21 cellular contexts compared by ENCODE assay signal in the genomic region with DNA sequence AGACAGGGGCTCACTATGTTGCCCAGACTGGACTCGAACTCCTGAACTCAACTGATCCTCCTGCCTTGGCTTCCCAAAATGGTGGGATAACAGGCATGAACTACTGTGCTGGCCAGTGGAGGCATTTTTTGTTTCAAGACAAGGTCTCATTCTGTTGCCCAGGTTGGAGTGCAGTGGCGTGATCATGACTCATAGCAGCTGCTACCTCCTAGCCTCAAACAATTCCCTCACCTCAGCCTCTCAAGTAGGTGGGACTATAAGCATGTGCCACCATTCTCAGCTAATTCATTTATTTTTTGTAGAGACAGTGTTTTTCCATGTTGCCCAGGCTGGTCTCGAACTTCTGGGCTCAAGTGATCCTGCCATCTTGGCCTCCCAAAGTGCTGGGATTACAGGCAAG. TPM values are rescaled to one million over a fixed set of nuclear protein-coding genes. Genes with fewer than 3 reads are reported as not detected.
A peak's percentile ranks its signal among the peaks of the same experiment; 100 is the strongest.
DNase-seq lines count a peak whose midpoint lies in the region; ATAC-seq and TF ChIP-seq lines count a peak whose summit lies in the region.
"Had no signal": no experiment of that assay in that cellular context is flagged by ENCODE, and none has a peak within 500 bp of the region (broad histone marks: within the 10 kb centered on the region; RNA-seq: fewer than 3 reads in every experiment).

No MANE protein-coding gene starts in this region.

- H3K36me3 Mint-ChIP-seq in activated naive CD8-positive, alpha-beta T cell treated with anti-CD3 and anti-CD28 coated beads, Interleukin-2, amount 50 U/mL, for 24 hours (ENCODE audit: low read depth), result no peaks in the 10 kb centered on the region
- no peaks in the 10 kb centered on the region for H3K36me3 Mint-ChIP-seq in activated naive CD8-positive, alpha-beta T cell treated with anti-CD3 and anti-CD28 coated beads for 36 hours

- H3K27me3 Mint-ChIP-seq in activated naive CD8-positive, alpha-beta T cell treated with anti-CD3 and anti-CD28 coated beads, Interleukin-2, amount 50 U/mL, for 24 hours, result no peaks in the 10 kb centered on the region
- no peaks in the 10 kb centered on the region for H3K27me3 Mint-ChIP-seq in activated naive CD8-positive, alpha-beta T cell treated with anti-CD3 and anti-CD28 coated beads for 36 hours
- H3K27me3 Mint-ChIP-seq: T-cell had no signal

- H3K27me3 ChIP-seq in PC-3 (ENCODE audit: low read length) (no peaks in the 10 kb centered on the region), foreskin keratinocyte (no peaks in the 10 kb centered on the region), HAP-1 (ENCODE audit: low read depth) (no peaks in the 10 kb centered on the region), H7 (ENCODE audit: control insufficient read depth, insufficient read depth, low read length) (no peaks in the 10 kb centered on the region)

- no peaks in the 10 kb centered on the region for H3K9me3 Mint-ChIP-seq in activated naive CD8-positive, alpha-beta T cell treated with anti-CD3 and anti-CD28 coated beads, Interleukin-2, amount 50 U/mL, for 24 hours
- no peaks in the 10 kb centered on the region for H3K9me3 Mint-ChIP-seq in activated naive CD8-positive, alpha-beta T cell treated with anti-CD3 and anti-CD28 coated beads for 36 hours
- H3K9me3 Mint-ChIP-seq: T-cell had no signal

- H3K36me3 ChIP-seq in PC-3 (ENCODE audit: low read depth, low read length) (no peaks in the 10 kb centered on the region), HAP-1 (replicated peaks) (no peaks in the 10 kb centered on the region), H7 (replicated peaks; ENCODE audit: control insufficient read depth, insufficient read depth, low read length) (no peaks in the 10 kb centered on the region)

- H3K9me2 ChIP-seq in PC-3 (replicated peaks; ENCODE audit: low read length), result no peaks in the 10 kb centered on the region
- H3K9me2 ChIP-seq: SK-N-SH had no signal

- CTCF ChIA-PET in PC-3 (lab: Charles Lee), result no interaction called here

- ATAC-seq in activated naive CD8-positive, alpha-beta T cell treated with anti-CD3 and anti-CD28 coated beads, Interleukin-2, amount 50 U/mL, for 24 hours, result peak; percentile 36
- no peak for ATAC-seq in PC-3
- ATAC-seq in foreskin keratinocyte, result peak; percentile 62
- ATAC-seq: Panc1, Right ventricle myocardium inferior, T-cell had no signal

- H3K4me3 ChIP-seq in PC-3 (ENCODE audit: low read length), result no peak overlapping the region
- H3K4me3 ChIP-seq in HAP-1, result no peak overlapping the region
- no peak overlapping the region for H3K4me3 ChIP-seq in H7 (ENCODE audit: insufficient read depth, low read depth, low read length)

- no peak overlapping the region for H3K27ac Mint-ChIP-seq in activated naive CD8-positive, alpha-beta T cell treated with anti-CD3 and anti-CD28 coated beads, Interleukin-2, amount 50 U/mL, for 24 hours
- no peak overlapping the region for H3K27ac Mint-ChIP-seq in activated naive CD8-positive, alpha-beta T cell treated with anti-CD3 and anti-CD28 coated beads for 36 hours
- H3K27ac Mint-ChIP-seq: CD4-positive, alpha-beta memory T cell; T-cell had no signal

- H3F3A ChIP-seq in PC-3 (ENCODE audit: low read length, unreplicated experiment), result peaks cover 8% of the 10 kb centered on the region

- no peaks in the 10 kb centered on the region for H3K9me3 ChIP-seq in PC-3 (ENCODE audit: low read length)
- H3K9me3 ChIP-seq in HAP-1, result no peaks in the 10 kb centered on the region
- H3K9me3 ChIP-seq: SK-N-SH had no signal

- H3K4me1 Mint-ChIP-seq in activated naive CD8-positive, alpha-beta T cell treated with anti-CD3 and anti-CD28 coated beads, Interleukin-2, amount 50 U/mL, for 24 hours, result no peaks in the 10 kb centered on the region
- no peaks in the 10 kb centered on the region for H3K4me1 Mint-ChIP-seq in activated naive CD8-positive, alpha-beta T cell treated with anti-CD3 and anti-CD28 coated beads for 36 hours
- H3K4me1 Mint-ChIP-seq: CD4-positive, alpha-beta memory T cell had no signal

- intact Hi-C loops in PC-3 (cut with micrococcal nuclease), result no loop called here

- peaks cover 46% of the 10 kb centered on the region for H3K4me1 ChIP-seq in PC-3 (ENCODE audit: insufficient read depth, low read length)
- H3K4me1 ChIP-seq in foreskin keratinocyte, result no peaks in the 10 kb centered on the region
- peaks cover 6% of the 10 kb centered on the region for H3K4me1 ChIP-seq in HAP-1

- no peak overlapping the region for H2AFZ ChIP-seq in PC-3 (ENCODE audit: low read length)

- no peaks in the 10 kb centered on the region for H3K79me2 ChIP-seq in PC-3 (ENCODE audit: low read length)

- no peak overlapping the region for H3K27ac ChIP-seq in PC-3 (ENCODE audit: low read length)
- no peak overlapping the region for H3K27ac ChIP-seq in foreskin keratinocyte

- POLR2A ChIA-PET in PC-3 (lab: Charles Lee; ENCODE audit: unreplicated experiment), result no interaction called here

- H3K9ac ChIP-seq in PC-3 (ENCODE audit: low read length), result no peak overlapping the region
- H3K9ac ChIP-seq: SK-N-SH had no signal

- no peak for TF ChIP-seq CTCF in PC-3 (conservative IDR thresholded peaks at IDR 0.05; ENCODE audit: low read depth, low read length)
- TF ChIP-seq CTCF in foreskin keratinocyte (conservative IDR thresholded peaks at IDR 0.05), result no peak

- in situ Hi-C loops in HAP-1 (cut with MboI; ENCODE audit: low sequenced_read_pairs), result no loop called here

- H3K4me2 ChIP-seq in PC-3 (ENCODE audit: low read length), result no peak overlapping the region
- H3K4me2 ChIP-seq: SK-N-SH had no signal

- no peak for DNase-seq in activated naive CD8-positive, alpha-beta T cell treated with anti-CD3 and anti-CD28 coated beads, Interleukin-2, amount 50 U/mL, for 24 hours
- DNase-seq in activated naive CD8-positive, alpha-beta T cell treated with anti-CD3 and anti-CD28 coated beads for 36 hours, result no peak
- DNase-seq in PC-3 (peak; percentile 9), foreskin keratinocyte (peak in 1 of 2 donors; percentile 34), HPDE6-E6E7 (ENCODE audit: extremely low spot score) (no peak), HAP-1 (ENCODE audit: low spot score in 2 of 2) (no peak), EL (no peak), H7 (no peak)
- DNase-seq: 8988T; CD4-positive, alpha-beta memory T cell; GOT3; Karpas-422; NCI-H1436 treated with DMSO at 0.1 percent for 48 hours; NCI-H2081 treated with DMSO at 0.1 percent for 48 hours; NCI-H510A; NCI-H774; SK-N-SH; T-cell had no signal

- no TSS peak for BruUV-seq in PC-3 (replicated peaks; lab: Mats Ljungman, UMichigan)

- no peak overlapping the region for H3K4me3 Mint-ChIP-seq in activated naive CD8-positive, alpha-beta T cell treated with anti-CD3 and anti-CD28 coated beads, Interleukin-2, amount 50 U/mL, for 24 hours
- H3K4me3 Mint-ChIP-seq in activated naive CD8-positive, alpha-beta T cell treated with anti-CD3 and anti-CD28 coated beads for 36 hours, result no peak overlapping the region
- H3K4me3 Mint-ChIP-seq: CD4-positive, alpha-beta memory T cell; T-cell had no signal

- no peaks in the 10 kb centered on the region for H4K20me1 ChIP-seq in PC-3 (ENCODE audit: low read length)

RNA-seq across cellular contexts. Expression of a gene that starts 17.2 kb away (rescaled TPM):
- total RNA-seq in activated naive CD8-positive, alpha-beta T cell treated with anti-CD3 and anti-CD28 coated beads for 36 hours, result under 1 TPM; 0.45 to 0.64 TPM
- total RNA-seq in PC-3 (2014; rRNA removed) (0.18 TPM in 1 of 2 replicates, not detected in the other), foreskin keratinocyte (not detected in 2 replicates)
- polyA plus RNA-seq in foreskin keratinocyte, result not detected in 2 replicates
- total RNA-seq in H7 (2014; rRNA removed; shearing (Covaris generic)), result not detected in 2 replicates
- polyA plus RNA-seq: BJ, SK-N-SH had no signal

RNA-seq across cellular contexts. Expression of a gene that starts 26.3 kb away (rescaled TPM):
- 10 to 100 TPM; 20.8 to 20.9 TPM for total RNA-seq in activated naive CD8-positive, alpha-beta T cell treated with anti-CD3 and anti-CD28 coated beads for 36 hours
- 15.4 and 18.1 TPM in 2 replicates for total RNA-seq in PC-3 (2014; rRNA removed)
- total RNA-seq in foreskin keratinocyte, result 16.0 and 17.9 TPM in 2 replicates
- 4.3 and 4.9 TPM in 2 replicates for polyA plus RNA-seq in foreskin keratinocyte
- 15.8 and 26.1 TPM in 2 replicates for total RNA-seq in H7 (2014; rRNA removed; shearing (Covaris generic))

RNA-seq across cellular contexts. Expression of a gene that starts 46.9 kb away (rescaled TPM):
- not detected for total RNA-seq in activated naive CD8-positive, alpha-beta T cell treated with anti-CD3 and anti-CD28 coated beads for 36 hours
- 0.36 and 0.86 TPM in 2 replicates for total RNA-seq in PC-3 (2014; rRNA removed)
- total RNA-seq in foreskin keratinocyte, result not detected in 2 replicates
- 1.1 TPM in 1 of 2 replicates, not detected in the other for polyA plus RNA-seq in foreskin keratinocyte
- total RNA-seq in H7 (2014; rRNA removed; shearing (Covaris generic)), result not detected in 2 replicates
- total RNA-seq: CD4-positive, alpha-beta memory T cell; Right ventricle myocardium inferior; T-cell had no signal
- polyA plus RNA-seq: BJ; CD4-positive, alpha-beta memory T cell; SK-N-SH had no signal

RNA-seq across cellular contexts. Expression of a gene that starts 56.5 kb away (rescaled TPM):
- total RNA-seq in activated naive CD8-positive, alpha-beta T cell treated with anti-CD3 and anti-CD28 coated beads for 36 hours, result not detected
- total RNA-seq in PC-3 (2014; rRNA removed) (not detected in 2 replicates), foreskin keratinocyte (not detected in 2 replicates)
- polyA plus RNA-seq in foreskin keratinocyte, result not detected in 2 replicates
- total RNA-seq in H7 (2014; rRNA removed; shearing (Covaris generic)), result not detected in 2 replicates
- total RNA-seq: CD4-positive, alpha-beta memory T cell; Right ventricle myocardium inferior; T-cell had no signal
- polyA plus RNA-seq: BJ; CD4-positive, alpha-beta memory T cell; SK-N-SH had no signal
